In the genomic region with DNA sequence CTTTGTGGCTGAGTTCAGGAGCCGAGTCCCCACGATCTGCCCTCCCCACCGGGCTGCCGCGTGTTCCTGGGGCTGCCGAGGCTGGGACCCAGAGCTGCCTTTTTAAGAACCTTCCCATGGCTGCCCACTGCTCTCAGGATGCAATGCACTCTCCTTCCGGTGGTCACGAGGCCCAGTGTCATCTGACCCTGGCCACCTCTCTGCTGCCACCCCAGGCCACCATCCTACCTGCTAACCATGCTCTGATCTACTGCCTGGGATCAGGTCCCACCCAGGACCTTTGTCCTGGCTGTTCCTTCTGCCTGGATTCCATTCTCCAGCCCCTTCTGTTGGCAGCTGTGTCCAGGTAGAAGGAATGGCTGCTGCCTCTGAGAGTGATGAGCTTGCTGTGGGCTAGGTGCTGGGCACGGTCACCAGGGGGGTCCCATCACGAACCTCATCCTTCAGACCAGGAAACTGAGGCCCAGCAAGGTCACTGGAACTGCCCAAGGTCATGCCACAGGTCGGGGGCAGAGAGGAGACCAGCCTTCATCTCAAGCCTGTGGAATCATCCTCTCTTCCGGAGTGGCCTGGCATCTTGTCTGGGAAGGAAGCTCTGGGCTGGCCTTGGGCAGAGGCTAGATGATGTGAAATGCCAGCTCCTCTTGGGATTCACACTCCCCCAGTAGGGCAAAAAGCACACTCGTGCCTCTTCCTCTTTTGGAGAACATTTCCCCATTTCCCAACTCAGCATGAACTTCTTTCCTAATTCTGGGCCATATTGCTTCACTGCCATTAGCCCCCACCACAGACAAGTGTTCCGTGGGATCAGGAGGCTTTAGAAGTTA, we compare ENCODE assay signal across 2 cellular contexts.
TF ChIP-seq lines count a peak whose summit lies in the region.

No MANE protein-coding gene starts in this region.

TF ChIP-seq in H1, 55 proteins besides CTCF, POLR2A, EP300 and RAD21:
- TF ChIP-seq HDAC2 (IDR thresholded peaks at IDR 0.05; ENCODE audit: borderline replicate concordance in 1 of 2, low read depth in 2 of 2, low read length in 2 of 2) (no peak), SIN3A (conservative IDR thresholded peaks at IDR 0.05 in 1 of 2, IDR thresholded peaks at IDR 0.05 in 1 of 2; ENCODE audit: low read depth in 1 of 2, low read length in 2 of 2) (no peak), EGR1 (IDR thresholded peaks at IDR 0.05; ENCODE audit: borderline replicate concordance, low read depth, low read length) (no peak), ATF2 (IDR thresholded peaks at IDR 0.05; ENCODE audit: low read length) (no peak), ZNF274 (IDR thresholded peaks at IDR 0.05; ENCODE audit: borderline replicate concordance, extremely low read depth, low read length) (no peak), CHD1 (IDR thresholded peaks at IDR 0.05; ENCODE audit: low read depth, low read length) (no peak)

TF ChIP-seq in GM23338, 12 proteins besides CTCF, POLR2A, EP300 and RAD21:
- no peak for TF ChIP-seq STAT1 (IDR thresholded peaks at IDR 0.05; ENCODE audit: unreplicated experiment)
- no peak for TF ChIP-seq ZNF114 (CRISPR knock-in tag; IDR thresholded peaks at IDR 0.05)
